Comparison of ENCODE assay signal across 8 cellular contexts in genomic region chr15:50908209-50909043, GRCh38. TPM values are rescaled to one million over a fixed set of nuclear protein-coding genes. Genes with fewer than 3 reads are reported as not detected.
DNase-seq lines count a peak whose midpoint lies in the region; ATAC-seq, FAIRE-seq and TF ChIP-seq lines count a peak whose summit lies in the region.

TSS of gene AP4E1 (plus strand) at chr15:50908683. CDS start at chr15:50908779, 96 bp downstream.

- POLR2A ChIA-PET in H1 (lab: Charles Lee; ENCODE audit: partially characterized antibody): interaction anchor here (0.8 to 1.2 kb wide), 2 partner anchors 144 to 232 kb away, joined by 3 to 4 read pairs; no protein-coding TSS in a partner anchor

- H3K36me3 ChIP-seq in HUES48 (ENCODE audit: control insufficient read depth, insufficient read depth, low read length): peaks cover 15% of the 10 kb centered on the region
- peaks cover 0 to 4% (median 2%) of the 10 kb centered on the region in 4 experiments; a peak in 4 of 8 replicates for H3K36me3 ChIP-seq in H1 (ENCODE audit: control insufficient read depth in 2 of 4, insufficient read depth in 4 of 4, low read length in 3 of 4)
- no peaks in the 10 kb centered on the region for H3K36me3 ChIP-seq in mesendoderm (ENCODE audit: control insufficient read depth, insufficient read depth, low read length)

- DNase-seq in D721Med (ENCODE audit: insufficient read length, low spot score) (peak; percentile 31), NOMO-1 treated with dmso at 0.1 percent for 144 hours (lab: John Stamatoyannopoulos, UW; ENCODE audit: unreplicated experiment) (peak; percentile 90), H1 (ENCODE audit: low read depth in 1 of 2, low spot score in 2 of 2) (peak; percentile 84 to 97), mesendoderm (peak; percentile 95)
- peak; percentile 84 to 91 (median 84) for DNase-seq in activated CD8-positive, alpha-beta memory T cell treated with anti-CD3 and anti-CD28 coated beads for 48 hours (ENCODE audit: low read depth in 2 of 3, low spot score in 2 of 3)
- DNase-seq in stimulated activated CD8-positive, alpha-beta memory T cell treated with anti-CD3 and anti-CD28 coated beads, Interleukin-12 subunit alpha, Interleukin-12 subunit beta, amount 100 ng/mL, for 4 hours (ENCODE audit: low read depth): peak; percentile 84

- FAIRE-seq in D721Med (lab: Jason Lieb, UNC) (no peak), H1 (lab: Jason Lieb, UNC) (no peak)

- peak in 1 of 2 experiments; percentile 85; a peak in 2 of 3 replicates for TF ChIP-seq POLR2A in H1 (IDR thresholded peaks at IDR 0.05; ENCODE audit: control extremely low read depth in 1 of 2, low read depth in 2 of 2, low read length in 2 of 2)

- H3K27me3 ChIP-seq in HUES48 (ENCODE audit: control insufficient read depth, insufficient read depth, low read length): peaks cover 8% of the 10 kb centered on the region; the same call in 1 of the 2 replicates
- H3K27me3 ChIP-seq in H1 (replicated peaks in 1 of 4; ENCODE audit: control insufficient read depth in 3 of 4, extremely low read depth in 1 of 4, insufficient read depth in 3 of 4, low read length in 3 of 4): no peaks in the 10 kb centered on the region
- H3K27me3 ChIP-seq in mesendoderm (ENCODE audit: insufficient read depth, low read length, poor library complexity): no peaks in the 10 kb centered on the region

- no peak within 1 kb of the TSS for H2BK20ac ChIP-seq in H1 (ENCODE audit: low read length)

- H3K4me2 ChIP-seq in H1 (ENCODE audit: insufficient read depth in 1 of 2, low read depth in 2 of 2, low read length in 2 of 2) (peak within 1 kb of the TSS; percentile 74 to 83), mesendoderm (ENCODE audit: low read length) (peak within 1 kb of the TSS; percentile 93)

- H3K4me3 ChIP-seq in HUES48 (ENCODE audit: low read depth, low read length) (peak within 1 kb of the TSS; percentile 99), H1 (ENCODE audit: extremely low read depth in 1 of 4, insufficient read depth in 2 of 4, low read depth in 3 of 4, low read length in 4 of 4) (peak within 1 kb of the TSS; percentile 54 to 89 (median 80)), mesendoderm (ENCODE audit: low read length) (peak within 1 kb of the TSS; percentile 87)

- H4K91ac ChIP-seq in H1 (replicated peaks; ENCODE audit: insufficient read length, low read length): peak within 1 kb of the TSS; percentile 61

- H2BK5ac ChIP-seq in H1 (ENCODE audit: low read depth, low read length) (peak within 1 kb of the TSS; percentile 81; the same call in 1 of the 2 replicates), mesendoderm (ENCODE audit: low read length) (peak within 1 kb of the TSS; percentile 63)

- TF ChIP-seq CTCF in D721Med (IDR thresholded peaks at IDR 0.05; ENCODE audit: insufficient read depth, missing control alignments): peak; percentile 94
- TF ChIP-seq CTCF in H1 (IDR thresholded peaks at IDR 0.05; ENCODE audit: control extremely low read depth in 1 of 3, insufficient read depth in 1 of 3, low read depth in 1 of 3, low read length in 3 of 3): peak; percentile 81 to 89 (median 83)

- H2BK120ac ChIP-seq in H1 (replicated peaks; ENCODE audit: low read depth, low read length) (no peak within 1 kb of the TSS), mesendoderm (ENCODE audit: low read depth, low read length) (peak within 1 kb of the TSS; percentile 68)

- TF ChIP-seq EP300 in H1 (IDR thresholded peaks at IDR 0.05; ENCODE audit: borderline replicate concordance in 1 of 2, low read depth in 2 of 2, low read length in 2 of 2): peak in 1 of 2 experiments; percentile 67; a peak in 1 of 3 replicates

- H2AK5ac ChIP-seq in H1 (ENCODE audit: low read depth, low read length) (no peak within 1 kb of the TSS), mesendoderm (ENCODE audit: low read length) (no peak within 1 kb of the TSS)

- peak within 1 kb of the TSS; percentile 86 for H4K5ac ChIP-seq in H1 (ENCODE audit: insufficient read length, low read depth, low read length)
- H4K5ac ChIP-seq in mesendoderm (ENCODE audit: low read length): no peak within 1 kb of the TSS

- no peak within 1 kb of the TSS for H3K14ac ChIP-seq in H1 (ENCODE audit: insufficient read length)

- H3K23me2 ChIP-seq in H1 (ENCODE audit: low read depth, low read length): peaks cover 2% of the 10 kb centered on the region; the same call in 1 of the 2 replicates

- peak within 1 kb of the TSS; percentile 95 for H2AFZ ChIP-seq in H1 (ENCODE audit: low read length)

- H3K56ac ChIP-seq in H1 (replicated peaks; ENCODE audit: insufficient read length, low read depth, low read length) (peak within 1 kb of the TSS; percentile 86), mesendoderm (ENCODE audit: low read length) (peak within 1 kb of the TSS; percentile 98)

- peak within 1 kb of the TSS; percentile 91 for H4K8ac ChIP-seq in H1 (ENCODE audit: extremely low read depth, insufficient read depth, low read length)
- H4K8ac ChIP-seq in mesendoderm (ENCODE audit: low read depth, low read length): peak within 1 kb of the TSS; percentile 17

- peak within 1 kb of the TSS; percentile 93 for H3K27ac ChIP-seq in HUES48 (ENCODE audit: low read depth, low read length)
- H3K27ac ChIP-seq in H1 (ENCODE audit: low read depth, low read length): peak within 1 kb of the TSS; percentile 51; the same call in 1 of the 2 replicates
- peak within 1 kb of the TSS; percentile 83 for H3K27ac ChIP-seq in mesendoderm (ENCODE audit: low read depth, low read length)

- peak; percentile 91 to 93 for TF ChIP-seq RAD21 in H1 (IDR thresholded peaks at IDR 0.05 in 1 of 2, conservative IDR thresholded peaks at IDR 0.05 in 1 of 2; ENCODE audit: low read depth in 2 of 2, low read length in 2 of 2)

- H2BK15ac ChIP-seq in H1 (ENCODE audit: low read length) (no peak within 1 kb of the TSS), mesendoderm (replicated peaks; ENCODE audit: low read depth) (no peak within 1 kb of the TSS)

- no peak within 1 kb of the TSS for H2BK12ac ChIP-seq in H1 (ENCODE audit: low read depth, low read length)

- H4K20me1 ChIP-seq in H1 (replicated peaks in 1 of 2; ENCODE audit: control insufficient read depth in 1 of 2, insufficient read depth in 2 of 2, low read length in 2 of 2): no peaks in the 10 kb centered on the region

- H3K9ac ChIP-seq in HUES48 (ENCODE audit: low read depth, low read length): peak within 1 kb of the TSS; percentile 95
- peak within 1 kb of the TSS; percentile 66 to 89 (median 84) for H3K9ac ChIP-seq in H1 (replicated peaks in 1 of 4; ENCODE audit: extremely low read depth in 1 of 4, low read depth in 3 of 4, low read length in 3 of 4)
- peak within 1 kb of the TSS; percentile 94 for H3K9ac ChIP-seq in mesendoderm (ENCODE audit: low read length)

- H3K9me3 ChIP-seq in HUES48 (ENCODE audit: control insufficient read depth, insufficient read depth, low read length) (no peaks in the 10 kb centered on the region), H1 (ENCODE audit: insufficient read depth in 2 of 2, low read depth in 1 of 2, low read length in 1 of 2) (no peaks in the 10 kb centered on the region)

- H3K4ac ChIP-seq in H1 (replicated peaks; ENCODE audit: insufficient read length, low read depth, low read length) (no peak within 1 kb of the TSS), mesendoderm (ENCODE audit: low read depth, low read length) (peak within 1 kb of the TSS; percentile 77)

- H3K79me1 ChIP-seq in H1 (ENCODE audit: low read depth, low read length) (no peaks in the 10 kb centered on the region), mesendoderm (ENCODE audit: low read length) (peaks cover 1% of the 10 kb centered on the region)

- H3K23ac ChIP-seq in H1 (ENCODE audit: insufficient read length) (no peak within 1 kb of the TSS), mesendoderm (ENCODE audit: low read length) (peak within 1 kb of the TSS; percentile 45)

- peak within 1 kb of the TSS; percentile 93 for H3K18ac ChIP-seq in H1 (ENCODE audit: extremely low read depth, low read length)
- peak within 1 kb of the TSS; percentile 91 for H3K18ac ChIP-seq in mesendoderm (ENCODE audit: low read length)

- peaks cover 7% of the 10 kb centered on the region; the same call in 1 of the 2 replicates for H3K4me1 ChIP-seq in HUES48 (ENCODE audit: control insufficient read depth, insufficient read depth, low read length)
- peaks cover 0 to 3% (median 0%) of the 10 kb centered on the region in 4 experiments; a peak in 2 of 7 replicates for H3K4me1 ChIP-seq in H1 (replicated peaks in 1 of 4; ENCODE audit: control insufficient read depth in 3 of 4, insufficient read depth in 4 of 4, low read length in 3 of 4)
- H3K4me1 ChIP-seq in mesendoderm (ENCODE audit: control insufficient read depth, low read depth, low read length): no peaks in the 10 kb centered on the region

- CTCF ChIA-PET in H1 (lab: Charles Lee; ENCODE audit: partially characterized antibody): interaction anchor here (0.6 to 1.5 kb wide), 4 partner anchors 9 to 557 kb away, joined by 3 to 5 read pairs (median 4); no protein-coding TSS in a partner anchor

- 1% methylated on average over 79 of the region's 102 CpGs; no CpG with 5 or more reads in 1 of the 2 experiments for WGBS in H1 (ENCODE audit: extremely low coverage in 1 of 2, insufficient coverage in 1 of 2, insufficient read length in 1 of 2, insufficient replicate concordance in 2 of 2, low coverage in 1 of 2, low lambda C conversion rate in 2 of 2, missing lambda C conversion rate in 1 of 2), 2 experiments
- WGBS in mesendoderm (ENCODE audit: extremely low coverage, insufficient coverage, low lambda C conversion rate): no CpG with 5 or more reads among the region's 102 CpGs

- peak; percentile 53 for ATAC-seq in GM21390 (IDR thresholded peaks at IDR 0.05; ENCODE audit: unreplicated experiment)

- peaks cover 0 to 9% of the 10 kb centered on the region in 2 experiments; a peak in 1 of 4 replicates for H3K79me2 ChIP-seq in H1 (ENCODE audit: control insufficient read depth in 1 of 2, insufficient read depth in 2 of 2, low read length in 2 of 2)
- no peaks in the 10 kb centered on the region for H3K79me2 ChIP-seq in mesendoderm (ENCODE audit: control insufficient read depth, insufficient read depth, low read length)

TF ChIP-seq in H1, 55 proteins besides CTCF, POLR2A, EP300 and RAD21 (continues in another document):
- TF ChIP-seq BRCA1 (IDR thresholded peaks at IDR 0.05; ENCODE audit: low read depth, low read length): peak; percentile 80
- TF ChIP-seq BACH1 (IDR thresholded peaks at IDR 0.05; ENCODE audit: low read length): peak; percentile 66
- TF ChIP-seq SIN3A (conservative IDR thresholded peaks at IDR 0.05 in 1 of 2, IDR thresholded peaks at IDR 0.05 in 1 of 2; ENCODE audit: low read depth in 1 of 2, low read length in 2 of 2): peak; percentile 74 to 79; a peak in 3 of 4 replicates

RNA-seq across cellular contexts. Expression of gene AP4E1, which starts in this region (rescaled TPM):
- 9.3 and 10.9 TPM in 2 replicates for total RNA-seq in H1 (2021; fragmentation: NEBNext Ultra II Directional; extraction: Animal tissue kit (Norgen Biotek cat#: 25700))
- polyA plus RNA-seq in H1 (2011; rRNA removed): 1.1 and 1.4 TPM in 2 replicates
- polyA plus RNA-seq in H1 (2011; cell fraction: cytosol; rRNA removed): 2.2 TPM
- 0.91 TPM for polyA plus RNA-seq in H1 (2011; cell fraction: nucleus; rRNA removed)
- polyA plus RNA-seq in H1 (2012, experiment 1 of 2): 2.3 to 5.3 TPM (median 3.2 TPM) in 4 replicates
- 0.24 TPM for polyA plus RNA-seq in H1 (2012, experiment 2 of 2)
- 3.6 TPM for polyA plus RNA-seq in H1 (2013, experiment 1 of 2)
- 3.3 TPM for polyA plus RNA-seq in H1 (2013, experiment 2 of 2)
- polyA minus RNA-seq in H1 (2011; rRNA and poly(A)+ RNA removed): 3.8 and 6.0 TPM in 2 replicates
- 3.3 TPM for polyA minus RNA-seq in H1 (2011; cell fraction: cytosol; rRNA and poly(A)+ RNA removed)
- polyA minus RNA-seq in H1 (2011; cell fraction: nucleus; rRNA and poly(A)+ RNA removed): 5.3 TPM
- polyA plus RNA-seq in mesendoderm (2013, experiment 1 of 2): 5.7 TPM
- 5.8 TPM for polyA plus RNA-seq in mesendoderm (2013, experiment 2 of 2)

Comparison
In these comparisons a context has a peak if more than half of its experiments do, and no peak if none do; other contexts are left out.
1. Peak in every context shown above with its lines: DNase-seq, ATAC-seq, H3K4me3 ChIP-seq and H3K27ac ChIP-seq.
2. DNase-seq: peak in every context shown above with its lines; median percentile 95 in mesendoderm; 90 in H1; 90 in NOMO-1 treated with dmso at 0.1 percent for 144 hours; 84 in activated CD8-positive, alpha-beta memory T cell treated with anti-CD3 and anti-CD28 coated beads for 48 hours; 84 in stimulated activated CD8-positive, alpha-beta memory T cell treated with anti-CD3 and anti-CD28 coated beads, Interleukin-12 subunit alpha, Interleukin-12 subunit beta, amount 100 ng/mL, for 4 hours; 31 in D721Med.